In genomic region chr17:82051776-82052637, GRCh38 we compare ENCODE assay signal across 1 cellular context.
A peak's percentile ranks its signal among the peaks of the same experiment; 100 is the strongest.
TF ChIP-seq lines count a peak whose summit lies in the region.

Gene GPS1 (plus strand): TSS chr17:82051898. CDS start chr17:82051932, 34 bp downstream.
Gene RFNG (minus strand): TSS chr17:82051811. CDS start chr17:82051766, 45 bp downstream.

TF ChIP-seq in GM12878, 131 proteins besides CTCF, POLR2A, EP300 and RAD21 (continued from another document):
- TF ChIP-seq E2F8 (IDR thresholded peaks at IDR 0.05; ENCODE audit: low read depth, partially characterized antibody) (no peak), MAX (IDR thresholded peaks at IDR 0.05; ENCODE audit: low read depth, low read length) (0 out of 2 replicates have a peak, but pooled peaks have one; percentile 43), NKRF (conservative IDR thresholded peaks at IDR 0.05) (peak; percentile 80), FOXM1 (IDR thresholded peaks at IDR 0.05; ENCODE audit: low read depth, low read length) (no peak), ZBTB40 (IDR thresholded peaks at IDR 0.05; ENCODE audit: borderline replicate concordance) (peak; percentile 70), IKZF1 (conservative IDR thresholded peaks at IDR 0.05) (peak; percentile 78), TARDBP (IDR thresholded peaks at IDR 0.05; ENCODE audit: borderline replicate concordance) (no peak), LARP7 (IDR thresholded peaks at IDR 0.05) (peak; percentile 71), PAX5 (IDR thresholded peaks at IDR 0.05; ENCODE audit: borderline replicate concordance, low read depth, low read length) (0 out of 2 replicates have a peak, but pooled peaks have one; percentile 14), NR2C1 (IDR thresholded peaks at IDR 0.05) (peak; percentile 98), GATAD2B (conservative IDR thresholded peaks at IDR 0.05; ENCODE audit: low read depth) (peak; percentile 46), MYB (IDR thresholded peaks at IDR 0.05; ENCODE audit: borderline replicate concordance, low read depth, low read length) (no peak), CBFB (IDR thresholded peaks at IDR 0.05; ENCODE audit: low read depth) (no peak), EGR1 (IDR thresholded peaks at IDR 0.05; ENCODE audit: borderline replicate concordance in 1 of 2, low read depth in 2 of 2, low read length in 2 of 2) (peak; percentile 51 to 53), ZNF217 (IDR thresholded peaks at IDR 0.05) (no peak), ESRRA (IDR thresholded peaks at IDR 0.05; ENCODE audit: low read length) (no peak), PKNOX1 (IDR thresholded peaks at IDR 0.05) (no peak), MXI1 (IDR thresholded peaks at IDR 0.05; ENCODE audit: low read depth, low read length) (peak; percentile 68), GABPA (IDR thresholded peaks at IDR 0.05; ENCODE audit: low read depth) (peak; percentile 91), CEBPZ (IDR thresholded peaks at IDR 0.05; ENCODE audit: low read depth, low read length) (no peak), SIN3A (IDR thresholded peaks at IDR 0.05; ENCODE audit: low read depth, low read length) (peak; percentile 69; the same call in 1 of the 2 replicates), ASH2L (IDR thresholded peaks at IDR 0.05; ENCODE audit: borderline replicate concordance, low read depth) (peak; percentile 37; the same call in 1 of the 2 replicates), NRF1 (conservative IDR thresholded peaks at IDR 0.05; ENCODE audit: low read depth, low read length) (no peak), BACH1 (IDR thresholded peaks at IDR 0.05; ENCODE audit: borderline replicate concordance) (peak; percentile 67), TBL1XR1 (IDR thresholded peaks at IDR 0.05; ENCODE audit: low read depth, low read length) (peak; percentile 58; the same call in 1 of the 2 replicates), SREBF2 (IDR thresholded peaks at IDR 0.05; ENCODE audit: low read length) (0 out of 2 replicates have a peak, but pooled peaks have one; percentile 27), YBX1 (IDR thresholded peaks at IDR 0.05) (no peak), RFX5 (IDR thresholded peaks at IDR 0.05; ENCODE audit: low read depth, low read length) (no peak), SREBF1 (IDR thresholded peaks at IDR 0.05; ENCODE audit: low read length) (peak; percentile 22; the same call in 1 of the 2 replicates), TAF1 (IDR thresholded peaks at IDR 0.05; ENCODE audit: borderline replicate concordance, low read depth, low read length) (peak; percentile 24; the same call in 1 of the 2 replicates), DPF2 (IDR thresholded peaks at IDR 0.05) (0 out of 2 replicates have a peak, but pooled peaks have one; percentile 19), E4F1 (IDR thresholded peaks at IDR 0.05; ENCODE audit: borderline replicate concordance, partially characterized antibody) (no peak), NR2F1 (conservative IDR thresholded peaks at IDR 0.05) (peak; percentile 58), CBX3 (IDR thresholded peaks at IDR 0.05; ENCODE audit: borderline replicate concordance, low read depth) (no peak), BHLHE40 (IDR thresholded peaks at IDR 0.05; ENCODE audit: borderline replicate concordance in 1 of 2, low read depth in 2 of 2, low read length in 1 of 2) (peak in 1 of 2 experiments; percentile 52; a peak in 2 of 4 replicates), RB1 (IDR thresholded peaks at IDR 0.05; ENCODE audit: borderline replicate concordance) (peak; percentile 72; the same call in 1 of the 2 replicates), CREB1 (IDR thresholded peaks at IDR 0.05; ENCODE audit: low read depth) (peak; percentile 76; the same call in 1 of the 2 replicates), E2F4 (IDR thresholded peaks at IDR 0.05; ENCODE audit: low read depth, low read length) (no peak), ELK1 (IDR thresholded peaks at IDR 0.05; ENCODE audit: low read depth, low read length) (peak; percentile 50; the same call in 1 of the 2 replicates), MEF2A (IDR thresholded peaks at IDR 0.05; ENCODE audit: insufficient read depth, low read depth, low read length) (no peak)
